Comparison of ENCODE assay signal across 8 cellular contexts in the genomic region with DNA sequence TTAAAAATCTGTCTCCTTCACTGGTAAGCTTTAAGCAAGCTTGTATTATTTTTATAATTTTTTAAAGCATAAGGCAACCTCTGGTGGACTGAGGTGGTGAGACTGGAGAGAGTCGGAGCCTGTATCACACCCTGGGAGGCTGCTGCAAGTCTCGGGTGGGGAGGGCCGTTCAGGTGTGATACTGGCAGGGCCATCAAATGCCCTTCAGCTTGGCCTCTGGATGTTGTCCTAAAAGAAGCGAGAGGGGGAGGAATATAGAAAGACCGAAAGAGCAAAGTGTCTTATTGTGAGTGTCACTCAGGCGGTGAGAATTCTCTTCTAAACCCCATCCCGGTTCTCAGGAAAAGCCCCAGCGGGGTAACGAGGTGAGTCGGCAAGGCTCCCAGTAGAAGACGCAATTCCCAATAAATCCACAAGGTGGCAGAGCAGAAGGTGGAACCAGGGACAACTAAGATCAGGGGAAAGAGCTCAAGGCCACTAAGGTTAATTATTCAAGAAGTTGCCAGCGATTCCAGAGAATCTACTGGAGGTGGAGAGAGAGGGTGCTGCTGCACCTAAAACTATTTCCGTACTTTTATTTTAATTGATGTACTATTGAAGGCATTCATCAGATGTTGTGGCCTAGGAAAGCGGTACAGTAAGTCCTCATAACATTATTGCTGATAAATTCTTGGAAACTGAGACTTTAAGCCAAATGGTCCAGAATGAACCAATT. TPM values are rescaled to one million over a fixed set of nuclear protein-coding genes. Genes with fewer than 3 reads are reported as not detected.
DNase-seq lines count a peak whose midpoint lies in the region; ATAC-seq and TF ChIP-seq lines count a peak whose summit lies in the region.

No MANE protein-coding gene starts in this region.

- H4K8ac ChIP-seq in H9 (replicated peaks; ENCODE audit: insufficient read length, low read depth, low read length), result no peak overlapping the region

- H2AFZ ChIP-seq in H9 (ENCODE audit: low read length), result no peak overlapping the region
- H2AFZ ChIP-seq in SU-DHL-6 (ENCODE audit: low read depth, low read length, severe bottlenecking), result peak overlapping the region; percentile 1

- peaks cover 0 to 6% (median 0%) of the 10 kb centered on the region in 3 experiments; a peak in 3 of 7 replicates for H3K36me3 Mint-ChIP-seq in H9 (ENCODE audit: insufficient read depth in 1 of 3, low read depth in 3 of 3)
- H3K36me3 Mint-ChIP-seq in activated naive CD8-positive, alpha-beta T cell treated with anti-CD3 and anti-CD28 coated beads for 36 hours, result no peaks in the 10 kb centered on the region

- no peak overlapping the region for H2AK5ac ChIP-seq in H9 (ENCODE audit: insufficient read length, low read length)

- H3K23ac ChIP-seq in H9 (ENCODE audit: insufficient read length, low read depth, low read length), result no peak overlapping the region

- H3K4me2 ChIP-seq in H9 (ENCODE audit: insufficient read depth, insufficient read length, low read length), result no peak overlapping the region
- H3K4me2 ChIP-seq in SU-DHL-6 (ENCODE audit: low read depth, low read length, poor library complexity, severe bottlenecking), result no peak overlapping the region

- H3K4ac ChIP-seq in H9 (ENCODE audit: low read depth, low read length), result no peak overlapping the region

- no peak for TF ChIP-seq POLR2A in sigmoid colon (IDR thresholded peaks at IDR 0.05)

- H3K23me2 ChIP-seq in H9 (ENCODE audit: insufficient read length, low read depth, low read length, poor library complexity, severe bottlenecking), result no peaks in the 10 kb centered on the region

- no peak overlapping the region for H3K56ac ChIP-seq in H9 (ENCODE audit: insufficient read length, low read depth, low read length)

- H3K79me1 ChIP-seq in H9 (ENCODE audit: insufficient read depth, low read depth, low read length, poor library complexity, severe bottlenecking), result no peaks in the 10 kb centered on the region

- H3K4me1 Mint-ChIP-seq in H9, result peaks cover 7 to 8% of the 10 kb centered on the region in 2 experiments
- H3K4me1 Mint-ChIP-seq in activated naive CD8-positive, alpha-beta T cell treated with anti-CD3 and anti-CD28 coated beads for 36 hours, result peaks cover 8% of the 10 kb centered on the region

- H2BK20ac ChIP-seq in H9 (ENCODE audit: low read depth, low read length, poor library complexity, severe bottlenecking), result no peak overlapping the region

- H3K4me3 Mint-ChIP-seq in H9, result no peak overlapping the region
- no peak overlapping the region for H3K4me3 Mint-ChIP-seq in activated naive CD8-positive, alpha-beta T cell treated with anti-CD3 and anti-CD28 coated beads for 36 hours

- H3K27me3 Mint-ChIP-seq in H9 (ENCODE audit: low read depth), result no peaks in the 10 kb centered on the region
- no peaks in the 10 kb centered on the region for H3K27me3 Mint-ChIP-seq in activated naive CD8-positive, alpha-beta T cell treated with anti-CD3 and anti-CD28 coated beads for 36 hours

- intact Hi-C loops in left ventricle myocardium inferior (cut with micrococcal nuclease), result loop anchor here (5.0 kb wide), 1 partner anchor 123 kb away; no protein-coding TSS in a partner anchor
- intact Hi-C loops in sigmoid colon (cut with DNase I), result loop anchor here (1.0 kb wide), 1 partner anchor 120 kb away; no protein-coding TSS in a partner anchor

- H2BK12ac ChIP-seq in H9 (ENCODE audit: insufficient read length, low read depth, low read length), result no peak overlapping the region

- H4K20me1 ChIP-seq in H9 (ENCODE audit: control insufficient read depth, insufficient read depth, insufficient read length) (no peaks in the 10 kb centered on the region), SU-DHL-6 (ENCODE audit: low read depth, low read length) (no peaks in the 10 kb centered on the region)

- H3K14ac ChIP-seq in H9 (ENCODE audit: insufficient read depth, low read length), result no peak overlapping the region

- H2BK15ac ChIP-seq in H9 (ENCODE audit: low read depth, low read length), result no peak overlapping the region

- H3K18ac ChIP-seq in H9 (ENCODE audit: insufficient read length, low read depth, low read length), result no peak overlapping the region

- H3T11ph ChIP-seq in H9 (ENCODE audit: low read length), result no peak overlapping the region

- no peak overlapping the region for H2BK120ac ChIP-seq in H9 (ENCODE audit: low read depth, low read length, poor library complexity, severe bottlenecking)

- no peak for ATAC-seq in HG03520 (IDR thresholded peaks at IDR 0.05; ENCODE audit: unreplicated experiment)

- H3K9me3 Mint-ChIP-seq in H9, result no peaks in the 10 kb centered on the region; a peak in 1 of 5 replicates
- H3K9me3 Mint-ChIP-seq in activated naive CD8-positive, alpha-beta T cell treated with anti-CD3 and anti-CD28 coated beads for 36 hours, result no peaks in the 10 kb centered on the region

- TF ChIP-seq CTCF in H9 (conservative IDR thresholded peaks at IDR 0.05) (peak; percentile 87), SU-DHL-6 (IDR thresholded peaks at IDR 0.05; ENCODE audit: insufficient read depth, low read length, poor library complexity, severe bottlenecking) (peak; percentile 80), left ventricle myocardium inferior (IDR thresholded peaks at IDR 0.05; ENCODE audit: borderline replicate concordance) (peak; percentile 94), sigmoid colon (IDR thresholded peaks at IDR 0.05) (peak; percentile 68 to 87 (median 79))

- H3K4me3 ChIP-seq in SU-DHL-6 (ENCODE audit: insufficient read depth, low read length, poor library complexity, severe bottlenecking), result no peak overlapping the region
- no peak overlapping the region for H3K4me3 ChIP-seq in left ventricle myocardium inferior
- H3K4me3 ChIP-seq in sigmoid colon, result no peak overlapping the region

- H3K27ac Mint-ChIP-seq in H9, result no peak overlapping the region
- H3K27ac Mint-ChIP-seq in activated naive CD8-positive, alpha-beta T cell treated with anti-CD3 and anti-CD28 coated beads for 36 hours, result no peak overlapping the region

- no peaks in the 10 kb centered on the region for H3K79me2 ChIP-seq in H9 (ENCODE audit: insufficient read depth, low read length)
- no peaks in the 10 kb centered on the region for H3K79me2 ChIP-seq in SU-DHL-6 (ENCODE audit: insufficient read depth, low read length)

- no peaks in the 10 kb centered on the region for H3F3A ChIP-seq in SU-DHL-6 (ENCODE audit: insufficient read depth)

- H4K91ac ChIP-seq in H9 (ENCODE audit: insufficient read length, low read depth, low read length), result no peak overlapping the region

- H3K9ac ChIP-seq in H9 (ENCODE audit: extremely low read depth, insufficient read length, low read length) (no peak overlapping the region), SU-DHL-6 (ENCODE audit: low read length) (no peak overlapping the region)

- H3K9me2 ChIP-seq in SU-DHL-6 (replicated peaks; ENCODE audit: insufficient read depth, low read length), result no peaks in the 10 kb centered on the region

- H3K36me3 ChIP-seq in SU-DHL-6 (ENCODE audit: low read length) (no peaks in the 10 kb centered on the region), left ventricle myocardium inferior (no peaks in the 10 kb centered on the region), sigmoid colon (no peaks in the 10 kb centered on the region)

- DNase-seq in ELR (ENCODE audit: low read depth), result peak; percentile 87
- DNase-seq in H9, result peak; percentile 90
- DNase-seq in NCI-H128 (lab: John Stamatoyannopoulos, UW; ENCODE audit: unreplicated experiment), result peak; percentile 41
- DNase-seq in activated naive CD8-positive, alpha-beta T cell treated with anti-CD3 and anti-CD28 coated beads for 36 hours, result peak; percentile 67
- no peak for DNase-seq in left ventricle myocardium inferior
- DNase-seq in sigmoid colon, result no peak

- H3K27ac ChIP-seq in H9 (ENCODE audit: insufficient read length, low read depth, low read length) (no peak overlapping the region), SU-DHL-6 (ENCODE audit: low read depth, low read length) (no peak overlapping the region), left ventricle myocardium inferior (replicated peaks) (no peak overlapping the region), sigmoid colon (no peak overlapping the region)

- H3K27me3 ChIP-seq in H9 (ENCODE audit: insufficient read depth, low read length) (no peaks in the 10 kb centered on the region), SU-DHL-6 (ENCODE audit: low read length) (no peaks in the 10 kb centered on the region), left ventricle myocardium inferior (ENCODE audit: low read depth) (no peaks in the 10 kb centered on the region), sigmoid colon (no peaks in the 10 kb centered on the region)

- H4K5ac ChIP-seq in H9 (ENCODE audit: insufficient read length, low read depth, low read length), result no peak overlapping the region

- TF ChIP-seq EP300 in sigmoid colon (IDR thresholded peaks at IDR 0.05), result no peak

- no CpG with 5 or more reads among the region's 14 CpGs for WGBS in H9 (ENCODE audit: extremely low coverage, insufficient read length, low lambda C conversion rate)
- 8 to 26% methylated on average over 14 of the region's 14 CpGs for WGBS in sigmoid colon, 2 donors

- H3K4me1 ChIP-seq in H9 (ENCODE audit: insufficient read depth, low read length) (no peaks in the 10 kb centered on the region), left ventricle myocardium inferior (peaks cover 21% of the 10 kb centered on the region), sigmoid colon (peaks cover 0 to 8% (median 0%) of the 10 kb centered on the region in 4 donors)

- H2BK5ac ChIP-seq in H9 (ENCODE audit: insufficient read length, low read length), result no peak overlapping the region

- H3K9me3 ChIP-seq in H9 (ENCODE audit: control insufficient read depth, low read depth, low read length) (no peaks in the 10 kb centered on the region), SU-DHL-6 (ENCODE audit: insufficient read depth, low read length) (no peaks in the 10 kb centered on the region), left ventricle myocardium inferior (replicated peaks) (no peaks in the 10 kb centered on the region), sigmoid colon (no peaks in the 10 kb centered on the region)

RNA-seq across cellular contexts. Expression of gene C17orf67, which starts 14.1 kb away (rescaled TPM):
- total RNA-seq in H9 (2021), result 0.88 and 1.0 TPM in 2 replicates
- total RNA-seq in activated naive CD8-positive, alpha-beta T cell treated with anti-CD3 and anti-CD28 coated beads for 36 hours, result 1 to 10 TPM; 1.5 TPM
- total RNA-seq in left ventricle myocardium inferior, result 1.1 TPM
- total RNA-seq in sigmoid colon, result 1 to 10 TPM; 1.8 to 2.8 (median 2.1) TPM
- 1 to 10 TPM in 1 of 3 donors, under 1 TPM in 1, not detected in 1; 0.99 to 1.4 TPM for polyA plus RNA-seq in sigmoid colon

RNA-seq across cellular contexts. Expression of gene DGKE, which starts 14.4 kb away (rescaled TPM):
- total RNA-seq in H9 (2021) (3.8 and 4.9 TPM in 2 replicates), left ventricle myocardium inferior (4.2 TPM), sigmoid colon (10 to 100 TPM; 20.3 to 33.8 (median 29.2) TPM)
- 10 to 100 TPM; 25.8 to 27.1 TPM for total RNA-seq in activated naive CD8-positive, alpha-beta T cell treated with anti-CD3 and anti-CD28 coated beads for 36 hours
- 1 to 10 TPM in 1 of 3 donors, under 1 TPM in 2; 0.60 to 2.5 (median 0.92) TPM for polyA plus RNA-seq in sigmoid colon

Comparison
In these comparisons a context has a peak if more than half of its experiments do, and no peak if none do; other contexts are left out.
1. DNase-seq: peak in ELR (single experiment), H9 (single experiment), NCI-H128 (single experiment) and activated naive CD8-positive, alpha-beta T cell treated with anti-CD3 and anti-CD28 coated beads for 36 hours (single experiment); none in left ventricle myocardium inferior (single experiment) and sigmoid colon (single experiment).
2. Peak in every context shown above with its lines, with median percentiles within 50 percentile points of each other: CTCF ChIP-seq.